2 cellular contexts compared by ENCODE assay signal in genomic region chr14:61609143-61609851, GRCh38.
A peak's percentile ranks its signal among the peaks of the same experiment; 100 is the strongest.
TF ChIP-seq lines count a peak whose summit lies in the region.

No MANE protein-coding gene starts in this region.

TF ChIP-seq in HEK293, 187 proteins besides CTCF, POLR2A, EP300 and RAD21 (continued from another document):
- TF ChIP-seq ZSCAN18 (tag by site-specific recombination; IDR thresholded peaks at IDR 0.05) (no peak), ZNF521 (tag by site-specific recombination; IDR thresholded peaks at IDR 0.05) (no peak)

TF ChIP-seq in SK-N-SH, 30 proteins besides CTCF, POLR2A, EP300 and RAD21 (continued from another document):
- TF ChIP-seq IRF3 (IDR thresholded peaks at IDR 0.05; ENCODE audit: low read depth, low read length), result no peak
- no peak for TF ChIP-seq EZH2phosphoT487 (IDR thresholded peaks at IDR 0.05; ENCODE audit: borderline replicate concordance, low read depth)
- peak; percentile 55 for TF ChIP-seq GATA2 (CRISPR knock-in tag; IDR thresholded peaks at IDR 0.05)
- TF ChIP-seq USF1 (IDR thresholded peaks at IDR 0.05; ENCODE audit: borderline replicate concordance, low read depth), result peak; percentile 64; the same call in 1 of the 2 replicates
- TF ChIP-seq FOSL2 (IDR thresholded peaks at IDR 0.05; ENCODE audit: borderline replicate concordance, low read depth), result no peak
- no peak for TF ChIP-seq RFX5 (IDR thresholded peaks at IDR 0.05; ENCODE audit: low read length)
- TF ChIP-seq MAX (IDR thresholded peaks at IDR 0.05; ENCODE audit: low read depth), result peak; percentile 47; the same call in 1 of the 2 replicates
- no peak for TF ChIP-seq YY1 (IDR thresholded peaks at IDR 0.05; ENCODE audit: low read depth)
- no peak for TF ChIP-seq MEF2A (IDR thresholded peaks at IDR 0.05; ENCODE audit: borderline replicate concordance, low read depth)
- peak; percentile 56; the same call in 1 of the 2 replicates for TF ChIP-seq NFIC (IDR thresholded peaks at IDR 0.05; ENCODE audit: borderline replicate concordance)
- peak; percentile 61 for TF ChIP-seq PBX3 (IDR thresholded peaks at IDR 0.05)
- no peak for TF ChIP-seq SIN3A (IDR thresholded peaks at IDR 0.05; ENCODE audit: borderline replicate concordance, low read depth, low read length)
- no peak for TF ChIP-seq USF2 (IDR thresholded peaks at IDR 0.05; ENCODE audit: borderline replicate concordance, low read depth, low read length)
- no peak for TF ChIP-seq RXRA (IDR thresholded peaks at IDR 0.05; ENCODE audit: borderline replicate concordance, low read depth)
- no peak for TF ChIP-seq POLR2AphosphoS5 (IDR thresholded peaks at IDR 0.05; ENCODE audit: low read depth, low read length)
